ENCODE assay signal across 24 cellular contexts in genomic region chr2:11915650-11916049, GRCh38.
"Had no signal": no experiment of that assay in that cellular context is flagged by ENCODE, and none has a peak within 500 bp of the region (broad histone marks: within the 10 kb centered on the region; RNA-seq: fewer than 3 reads in every experiment).

No MANE protein-coding gene starts in this region.

- H3K27ac ChIP-seq: neural progenitor cell, ovary, parathyroid adenoma, psoas muscle, right lobe of liver, sigmoid colon, stomach, thoracic aorta, thyroid gland, tibial nerve, upper lobe of left lung, vagina had no signal

- H2AFZ ChIP-seq: neural progenitor cell, parathyroid adenoma had no signal

- H3K27me3 ChIP-seq: neural progenitor cell, ovary, right lobe of liver, sigmoid colon, stomach, thyroid gland, tibial nerve, upper lobe of left lung, vagina had no signal

- H3K4me2 ChIP-seq: neural progenitor cell had no signal

- H3K4me1 ChIP-seq: parathyroid adenoma, psoas muscle, right lobe of liver, sigmoid colon, stomach, thyroid gland, tibial nerve, upper lobe of left lung, vagina had no signal

- H3K79me2 ChIP-seq: parathyroid adenoma had no signal

- H3K9ac ChIP-seq: neural progenitor cell, parathyroid adenoma had no signal

- H3K4me3 ChIP-seq: neural progenitor cell, ovary, psoas muscle, right lobe of liver, sigmoid colon, stomach, thoracic aorta, thyroid gland, tibial nerve, upper lobe of left lung, vagina had no signal

- H3K9me3 ChIP-seq: ovary, right lobe of liver, thoracic aorta, thyroid gland, upper lobe of left lung, vagina had no signal

- DNase-seq: natural killer cell; occipital lobe; ovary; posterior cingulate gyrus; psoas muscle; right cardiac atrium; right lobe of liver; sigmoid colon; small intestine; stimulated activated CD4-positive, alpha-beta T cell treated with anti-CD3 and anti-CD28 coated beads, Interleukin-15, amount 100 ng/mL, for 24 hours; stimulated activated CD4-positive, alpha-beta T cell treated with anti-CD3 and anti-CD28 coated beads, Interleukin-2, amount 100 ng/mL, for 24 hours; stimulated activated CD4-positive, alpha-beta T cell treated with anti-CD3 and anti-CD28 coated beads, Interleukin-2, amount 100 ng/mL, for 48 hours; stimulated activated CD4-positive, alpha-beta T cell treated with anti-CD3 and anti-CD28 coated beads, Interleukin-4, amount 100 ng/mL, for 24 hours; stimulated activated naive B cell treated with anti-CD40 and anti-IgM and Interleukin-4, amounts not matched to agents 10 μg/mL and 1 μg/mL and 100 μg/mL, for 72 hours; stimulated activated naive CD4-positive, alpha-beta T cell treated with Interleukin-2 at 50 U/mL for 16 hours; stomach; thyroid gland; trophoblast cell; upper lobe of left lung had no signal

- H3K36me3 ChIP-seq: neural progenitor cell, ovary, right lobe of liver, sigmoid colon, stomach, thoracic aorta, thyroid gland, tibial nerve, upper lobe of left lung, vagina had no signal
